Comparison of ENCODE assay signal across 3 cellular contexts in the genomic region with DNA sequence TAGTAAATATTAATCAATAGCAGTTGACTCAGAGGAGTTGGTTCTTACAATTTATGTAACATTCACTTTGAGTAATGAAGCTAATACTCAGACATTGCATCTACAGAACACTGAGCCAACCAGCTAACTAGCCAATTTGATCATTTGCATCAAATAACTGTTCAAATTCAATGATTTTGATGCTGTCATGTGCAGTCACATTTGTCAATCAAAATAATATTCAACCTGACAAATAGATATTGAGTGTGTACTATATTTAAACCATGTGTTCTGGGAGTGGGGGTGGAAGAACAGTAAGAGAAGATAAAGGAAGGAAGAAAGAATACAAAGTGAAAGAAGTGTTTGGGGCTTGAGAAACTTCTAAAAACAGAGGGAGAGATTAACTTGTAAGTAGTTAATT.
"Had no signal": no experiment of that assay in that cellular context is flagged by ENCODE, and none has a peak within 500 bp of the region (broad histone marks: within the 10 kb centered on the region; RNA-seq: fewer than 3 reads in every experiment).

No MANE protein-coding gene starts in this region.

- H3K4me3 ChIP-seq: GM12878 had no signal

- ATAC-seq: GM12878 had no signal

- DNase-seq: GDM1, GF-D8 had no signal
